8 cellular contexts compared by ENCODE assay signal in genomic region chr4:132227349-132228165, GRCh38.
A peak's percentile ranks its signal among the peaks of the same experiment; 100 is the strongest.
DNase-seq lines count a peak whose midpoint lies in the region; ATAC-seq and TF ChIP-seq lines count a peak whose summit lies in the region.

No MANE protein-coding gene starts in this region.

- H3K4me1 ChIP-seq in esophagus squamous epithelium, result no peaks in the 10 kb centered on the region

- WGBS in esophagus squamous epithelium, 2 donors, result 70 to 80% methylated on average over 19 of the region's 19 CpGs

- no peak overlapping the region for H3K27ac Mint-ChIP-seq in glutamatergic neuron (ENCODE audit: unreplicated experiment)

- intact Hi-C loops in esophagus squamous epithelium (cut with DNase I), result no loop called here

- no peaks in the 10 kb centered on the region for H3K4me1 Mint-ChIP-seq in glutamatergic neuron (ENCODE audit: low read depth, unreplicated experiment)

- H3K36me3 Mint-ChIP-seq in glutamatergic neuron (ENCODE audit: unreplicated experiment), result peaks cover 7% of the 10 kb centered on the region

- peaks cover 0 to 15% (median 0%) of the 10 kb centered on the region in 3 donors for H3K9me3 ChIP-seq in esophagus squamous epithelium

- H3K36me3 ChIP-seq in esophagus squamous epithelium, result no peaks in the 10 kb centered on the region

- H3K27ac ChIP-seq in esophagus squamous epithelium, result no peak overlapping the region

- no peaks in the 10 kb centered on the region for H3K27me3 Mint-ChIP-seq in glutamatergic neuron (ENCODE audit: unreplicated experiment)

- peak; percentile 63 for ATAC-seq in GM19468 (IDR thresholded peaks at IDR 0.05; ENCODE audit: extremely low read depth, unreplicated experiment)
- no peak for ATAC-seq in HG02588 (IDR thresholded peaks at IDR 0.05; ENCODE audit: unreplicated experiment)

- H3K9me3 Mint-ChIP-seq in glutamatergic neuron (ENCODE audit: unreplicated experiment), result peaks cover 2% of the 10 kb centered on the region

- TF ChIP-seq CTCF in glutamatergic neuron (IDR thresholded peaks at IDR 0.05; ENCODE audit: partially characterized antibody, unreplicated experiment), result peak; percentile 70
- peak in 2 of 6 experiments; percentile 4 to 35 for TF ChIP-seq CTCF in esophagus squamous epithelium (IDR thresholded peaks at IDR 0.05)

- TF ChIP-seq POLR2A in esophagus squamous epithelium (IDR thresholded peaks at IDR 0.05), result no peak

- peak; percentile 3 for DNase-seq in AG08396 (ENCODE audit: low spot score)
- DNase-seq in RPMI8226, result peak; percentile 77
- peak; percentile 78 for DNase-seq in glutamatergic neuron
- DNase-seq in NCI-H1694 treated with DMSO at 0.1 percent for 48 hours (lab: John Stamatoyannopoulos, UW), result no peak
- DNase-seq in esophagus squamous epithelium (lab: John Stamatoyannopoulos, UW), result no peak
- no peak for DNase-seq in effector CD8-positive, alpha-beta T cell (lab: John Stamatoyannopoulos, UW)

- H3K4me3 ChIP-seq in esophagus squamous epithelium, result no peak overlapping the region

- no peaks in the 10 kb centered on the region for H3K27me3 ChIP-seq in esophagus squamous epithelium

- no peak overlapping the region for H3K4me3 Mint-ChIP-seq in glutamatergic neuron (ENCODE audit: unreplicated experiment)

Comparison
In these comparisons a context has a peak if more than half of its experiments do, and no peak if none do; other contexts are left out.
1. DNase-seq: peak in AG08396 (single experiment), RPMI8226 (single experiment) and glutamatergic neuron (single experiment); none in NCI-H1694 treated with DMSO at 0.1 percent for 48 hours (single experiment), esophagus squamous epithelium (single experiment) and effector CD8-positive, alpha-beta T cell (single experiment).